Comparison of ENCODE assay signal across 19 cellular contexts in the genomic region with DNA sequence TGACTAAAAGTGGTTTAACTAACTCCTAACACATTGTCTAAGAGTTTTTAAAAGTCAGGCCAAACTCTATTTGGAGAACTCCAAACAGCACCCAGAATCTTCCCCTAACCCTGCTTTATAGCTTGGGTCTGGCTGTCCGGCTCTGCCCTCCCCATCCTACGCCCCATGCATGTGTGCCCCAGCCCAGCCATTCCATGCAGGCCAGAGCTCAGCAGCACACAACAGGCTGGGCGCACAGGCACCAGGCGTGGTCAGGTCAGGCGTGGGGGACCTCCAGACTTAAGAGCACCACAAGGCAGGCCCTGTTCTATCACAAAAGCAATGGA. TPM values are rescaled to one million over a fixed set of nuclear protein-coding genes. Genes with fewer than 3 reads are reported as not detected.
A peak's percentile ranks its signal among the peaks of the same experiment; 100 is the strongest.
DNase-seq lines count a peak whose midpoint lies in the region; ATAC-seq, FAIRE-seq and TF ChIP-seq lines count a peak whose summit lies in the region.
"Had no signal": no experiment of that assay in that cellular context is flagged by ENCODE, and none has a peak within 500 bp of the region (broad histone marks: within the 10 kb centered on the region; RNA-seq: fewer than 3 reads in every experiment).

No MANE protein-coding gene starts in this region.

- DNase-seq in brain microvascular endothelial cell (no peak), mesenchymal stem cell (no peak), HTR-8/SVneo (ENCODE audit: insufficient read length, low spot score) (no peak), superior temporal gyrus (ENCODE audit: extremely low spot score) (no peak)
- DNase-seq in activated T-cell treated with anti-CD3 and anti-CD28 coated beads, Interleukin-2, amount 50 U/mL, for 72 hours, result no peak
- DNase-seq: activated CD4-positive, alpha-beta T cell treated with anti-CD3 and anti-CD28 coated beads for 4 hours; activated gamma-delta T cell; amniotic stem cell; COR-L47; NCI-H1105 treated with DMSO at 0.1 percent for 48 hours; NCI-H2171 treated with DMSO at 0.1 percent for 48 hours; NCI-H748 treated with DMSO at 0.1 percent for 48 hours; ovary; stimulated activated CD4-positive, alpha-beta T cell treated with anti-CD3 and anti-CD28 coated beads, Interleukin-2, amount 100 ng/mL, for 24 hours; uterus had no signal

- H3K4me1 Mint-ChIP-seq in activated T-cell treated with anti-CD3 and anti-CD28 coated beads, Interleukin-2, amount 50 U/mL, for 72 hours (ENCODE audit: low read depth), result no peaks in the 10 kb centered on the region

- no peaks in the 10 kb centered on the region for H3K36me3 Mint-ChIP-seq in activated T-cell treated with anti-CD3 and anti-CD28 coated beads, Interleukin-2, amount 50 U/mL, for 72 hours (ENCODE audit: insufficient read depth in 2 of 2)

- peak overlapping the region; percentile 94 for H4K8ac ChIP-seq in mesenchymal stem cell (ENCODE audit: low read length)

- no peak for ATAC-seq in activated T-cell treated with anti-CD3 and anti-CD28 coated beads, Interleukin-2, amount 50 U/mL, for 72 hours (replicated peaks in 1 of 2)
- ATAC-seq in HG02884 (IDR thresholded peaks at IDR 0.05; ENCODE audit: unreplicated experiment), result no peak

- H3K79me2 ChIP-seq in ACC112 (ENCODE audit: control insufficient read depth, insufficient read depth, low read length, unreplicated experiment), result peaks cover 86% of the 10 kb centered on the region

- peak overlapping the region; percentile 97; the same call in 1 of the 2 replicates for H3K27ac ChIP-seq in ACC112 (ENCODE audit: low read depth, low read length)
- H3K27ac ChIP-seq in HUES6 (ENCODE audit: low read depth, low read length), result peak overlapping the region; percentile 62; the same call in 1 of the 2 replicates
- H3K27ac ChIP-seq in brain microvascular endothelial cell, result peak overlapping the region; percentile 54
- H3K27ac ChIP-seq in mesenchymal stem cell (ENCODE audit: low read length, poor library complexity, severe bottlenecking), result peak overlapping the region; percentile 82
- H3K27ac ChIP-seq: ovary had no signal

- H3K27me3 ChIP-seq in ACC112 (ENCODE audit: insufficient read depth, low read length), result no peaks in the 10 kb centered on the region
- H3K27me3 ChIP-seq in HUES6 (ENCODE audit: control insufficient read depth, insufficient read depth, low read length), result no peaks in the 10 kb centered on the region
- H3K27me3 ChIP-seq in brain microvascular endothelial cell (replicated peaks), result no peaks in the 10 kb centered on the region
- no peaks in the 10 kb centered on the region for H3K27me3 ChIP-seq in mesenchymal stem cell (ENCODE audit: control insufficient read depth in 1 of 2, insufficient read depth in 1 of 2, low read length in 2 of 2)
- H3K27me3 ChIP-seq: ovary, uterus had no signal

- H2BK15ac ChIP-seq in mesenchymal stem cell (ENCODE audit: low read depth, poor library complexity, severe bottlenecking), result no peak overlapping the region

- H3K27me3 Mint-ChIP-seq in activated T-cell treated with anti-CD3 and anti-CD28 coated beads, Interleukin-2, amount 50 U/mL, for 72 hours (ENCODE audit: low read depth), result no peaks in the 10 kb centered on the region

- H3K4me3 ChIP-seq in ACC112 (ENCODE audit: low read depth, low read length) (no peak overlapping the region), HUES6 (ENCODE audit: low read depth, low read length) (no peak overlapping the region), brain microvascular endothelial cell (ENCODE audit: low read depth, low read length) (no peak overlapping the region), mesenchymal stem cell (ENCODE audit: insufficient read depth in 1 of 2, low read depth in 1 of 2, low read length in 2 of 2) (no peak overlapping the region)
- H3K4me3 ChIP-seq: ovary, uterus had no signal

- H3K36me3 ChIP-seq in ACC112 (ENCODE audit: insufficient read depth, low read length), result no peaks in the 10 kb centered on the region
- H3K36me3 ChIP-seq in HUES6 (ENCODE audit: control insufficient read depth, insufficient read depth, low read length), result no peaks in the 10 kb centered on the region
- H3K36me3 ChIP-seq in brain microvascular endothelial cell (replicated peaks), result no peaks in the 10 kb centered on the region
- H3K36me3 ChIP-seq in mesenchymal stem cell (ENCODE audit: control insufficient read depth in 1 of 2, insufficient read depth in 2 of 2, low read depth in 1 of 2, low read length in 2 of 2), result peaks cover 0 to 24% of the 10 kb centered on the region in 2 experiments
- H3K36me3 ChIP-seq: ovary, uterus had no signal

- WGBS in mesenchymal stem cell, result 84% methylated on average over 5 of the region's 5 CpGs

- H3K4me2 ChIP-seq in mesenchymal stem cell (ENCODE audit: low read length, poor library complexity, severe bottlenecking), result no peak overlapping the region

- no peak for FAIRE-seq in HTR-8/SVneo (lab: Jason Lieb, UNC)
- FAIRE-seq: TTC549 had no signal

- no peak overlapping the region for H3K23ac ChIP-seq in mesenchymal stem cell (ENCODE audit: low read length in 2 of 2)

- in situ Hi-C loops in brain microvascular endothelial cell (cut with HindIII; ENCODE audit: low pct_ligation_motif_present, low sequenced_read_pairs), result no loop called here

- H4K91ac ChIP-seq in mesenchymal stem cell (ENCODE audit: low read length), result peak overlapping the region; percentile 81

- peak overlapping the region; percentile 64 to 91 for H2BK12ac ChIP-seq in mesenchymal stem cell (ENCODE audit: low read length in 2 of 2)

- H3K4me1 ChIP-seq in ACC112 (ENCODE audit: control insufficient read depth, insufficient read depth, low read length, unreplicated experiment) (peaks cover 55% of the 10 kb centered on the region), HUES6 (ENCODE audit: control insufficient read depth, insufficient read depth, low read length) (peaks cover 66% of the 10 kb centered on the region), mesenchymal stem cell (ENCODE audit: control insufficient read depth, insufficient read depth, low read depth, low read length) (peaks cover 67% of the 10 kb centered on the region)

- no peak overlapping the region for H3K4me3 Mint-ChIP-seq in activated T-cell treated with anti-CD3 and anti-CD28 coated beads, Interleukin-2, amount 50 U/mL, for 72 hours

- H2AK5ac ChIP-seq in mesenchymal stem cell (ENCODE audit: low read length, severe bottlenecking), result no peak overlapping the region

- H3K4ac ChIP-seq in mesenchymal stem cell (ENCODE audit: low read depth in 1 of 2, low read length in 2 of 2), result peak overlapping the region; percentile 45 to 99

- no peaks in the 10 kb centered on the region for H3K9me3 ChIP-seq in HUES6 (ENCODE audit: control insufficient read depth, insufficient read depth, low read depth, low read length)
- H3K9me3 ChIP-seq in mesenchymal stem cell (ENCODE audit: control insufficient read depth, low read length), result no peaks in the 10 kb centered on the region
- H3K9me3 ChIP-seq: ovary, uterus had no signal

- no peak overlapping the region for H2AFZ ChIP-seq in ACC112 (ENCODE audit: low read length, unreplicated experiment)
- H2AFZ ChIP-seq in mesenchymal stem cell (ENCODE audit: low read depth, low read length), result no peak overlapping the region

- no peak overlapping the region for H3K27ac Mint-ChIP-seq in activated T-cell treated with anti-CD3 and anti-CD28 coated beads, Interleukin-2, amount 50 U/mL, for 72 hours

- H3K18ac ChIP-seq in mesenchymal stem cell (ENCODE audit: low read depth in 1 of 2, low read length in 2 of 2), result peak overlapping the region; percentile 89 to 98

- peak overlapping the region in 1 of 2 experiments; percentile 35 for H3K14ac ChIP-seq in mesenchymal stem cell (ENCODE audit: low read length in 2 of 2)

- no peaks in the 10 kb centered on the region for H3K9me3 Mint-ChIP-seq in activated T-cell treated with anti-CD3 and anti-CD28 coated beads, Interleukin-2, amount 50 U/mL, for 72 hours

- H2BK5ac ChIP-seq in mesenchymal stem cell (ENCODE audit: low read depth, low read length, poor library complexity, severe bottlenecking), result no peak overlapping the region

- H2BK120ac ChIP-seq in mesenchymal stem cell (ENCODE audit: low read depth, low read length), result peak overlapping the region; percentile 96

- no peaks in the 10 kb centered on the region for H3K79me1 ChIP-seq in mesenchymal stem cell (replicated peaks; ENCODE audit: low read length, poor library complexity, severe bottlenecking)

- H3K9ac ChIP-seq in HUES6 (ENCODE audit: low read length) (no peak overlapping the region), mesenchymal stem cell (ENCODE audit: low read length) (peak overlapping the region; percentile 78)

- no peak for TF ChIP-seq CTCF in brain microvascular endothelial cell (IDR thresholded peaks at IDR 0.05; ENCODE audit: low read depth, low read length, missing control alignments)

RNA-seq across cellular contexts. Expression of a gene that starts 31.1 kb away (rescaled TPM):
- polyA plus RNA-seq in mesenchymal stem cell (2013, experiment 1 of 2), result 18.4 TPM
- 17.9 TPM for polyA plus RNA-seq in mesenchymal stem cell (2013, experiment 2 of 2)
- total RNA-seq in activated T-cell treated with anti-CD3 and anti-CD28 coated beads, Interleukin-2, amount 50 U/mL, for 72 hours, result 1 to 10 TPM; 1.0 to 1.6 TPM
